Comparison of ENCODE assay signal across 12 cellular contexts in genomic region chrX:136538811-136539210, GRCh38. TPM values are rescaled to one million over a fixed set of nuclear protein-coding genes. Genes with fewer than 3 reads are reported as not detected.
"Had no signal": no experiment of that assay in that cellular context is flagged by ENCODE, and none has a peak within 500 bp of the region (broad histone marks: within the 10 kb centered on the region; RNA-seq: fewer than 3 reads in every experiment).

No MANE protein-coding gene starts in this region.

- H3K36me3 Mint-ChIP-seq: IgD-negative memory B cell had no signal

- ATAC-seq: HCT116, HepG2 had no signal

- H3K9me3 ChIP-seq: HAP-1 had no signal

- H3K4me3 ChIP-seq: GM23248, HAP-1 had no signal

- H3K36me3 ChIP-seq: HAP-1 had no signal

- H3K4me1 ChIP-seq: HAP-1 had no signal

- H3K27ac ChIP-seq: GM23248, HL-60 had no signal

- H3K9me3 Mint-ChIP-seq: HFFc6, IgD-negative memory B cell had no signal

- DNase-seq: GM23248, GOT3, H7, HFFc6, KBM-7 had no signal

- H3K27ac Mint-ChIP-seq: HFFc6, IgD-negative memory B cell had no signal

- H3K4me1 Mint-ChIP-seq: IgD-negative memory B cell had no signal

- H3K4me3 Mint-ChIP-seq: HFFc6, IgD-negative memory B cell had no signal

RNA-seq across cellular contexts. Expression of gene VGLL1, which starts 6.8 kb away (rescaled TPM):
- total RNA-seq: GM23248, H4, H7, HepG2, HFFc6, HT1080 had no signal
- polyA plus RNA-seq: GM23248, HepG2, IgD-negative memory B cell had no signal

RNA-seq across cellular contexts. Expression of gene BRS3, which starts 51.1 kb away (rescaled TPM):
- total RNA-seq: GM23248, H4, H7, HepG2, HFFc6, HT1080 had no signal
- polyA plus RNA-seq: GM23248, HepG2, IgD-negative memory B cell had no signal
